In the genomic region with DNA sequence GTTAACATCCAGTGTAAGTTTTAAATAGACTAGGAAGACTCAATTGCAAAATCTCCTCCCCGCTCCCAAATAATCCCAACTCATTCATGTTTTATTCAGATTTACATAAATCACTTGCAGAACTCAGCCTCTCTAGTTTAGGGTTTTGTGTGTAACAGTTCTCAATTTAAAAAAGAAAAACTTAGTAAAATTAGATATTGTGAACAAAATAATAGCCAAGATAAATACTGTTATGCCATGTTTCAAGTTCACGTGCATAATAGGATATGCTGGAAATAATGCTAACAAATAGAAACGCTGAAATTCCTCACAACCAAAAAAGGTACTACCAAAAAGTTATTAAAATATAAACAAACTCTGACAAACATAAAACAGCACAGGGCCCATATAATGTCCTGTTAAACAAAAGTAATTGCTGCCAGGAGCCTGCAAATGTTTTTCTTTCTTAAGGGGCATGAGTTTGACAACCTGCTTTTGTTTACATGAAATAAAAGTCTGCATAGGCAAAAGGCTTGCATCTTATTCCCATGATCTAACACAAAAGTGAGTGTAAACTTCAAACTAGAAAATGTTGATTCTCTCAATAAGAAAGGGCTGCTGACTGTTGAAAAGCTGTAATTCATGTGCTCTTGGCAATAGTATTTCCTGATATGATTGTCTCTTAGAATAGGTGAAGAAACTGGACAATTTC, we compare ENCODE assay signal across 16 cellular contexts. TPM values are rescaled to one million over a fixed set of nuclear protein-coding genes. Genes with fewer than 3 reads are reported as not detected.
DNase-seq lines count a peak whose midpoint lies in the region; ATAC-seq and TF ChIP-seq lines count a peak whose summit lies in the region.
"Had no signal": no experiment of that assay in that cellular context is flagged by ENCODE, and none has a peak within 500 bp of the region (broad histone marks: within the 10 kb centered on the region; RNA-seq: fewer than 3 reads in every experiment).

No MANE protein-coding gene starts in this region.

- H2AFZ ChIP-seq in GM23338 = no peak overlapping the region
- H2AFZ ChIP-seq in neural cell (ENCODE audit: low read depth, low read length) = no peak overlapping the region

- ATAC-seq in GM23338 (no peak), HG03139 (IDR thresholded peaks at IDR 0.05; ENCODE audit: unreplicated experiment) (no peak), Right ventricle myocardium inferior (no peak), HG03457 (IDR thresholded peaks at IDR 0.05; ENCODE audit: unreplicated experiment) (no peak)
- ATAC-seq: A549, PC-3 had no signal

- no peak overlapping the region for H3K4me3 ChIP-seq in GM23338
- peak overlapping the region; percentile 98 for H3K4me3 ChIP-seq in neural cell (ENCODE audit: low read length)
- H3K4me3 ChIP-seq in subcutaneous abdominal adipose tissue (ENCODE audit: low read depth in 1 of 5, low read length in 5 of 5) = no peak overlapping the region
- H3K4me3 ChIP-seq: A549 had no signal

- H3K27ac Mint-ChIP-seq in GM23338 = no peak overlapping the region
- H3K27ac Mint-ChIP-seq in endothelial cell (ENCODE audit: unreplicated experiment) = no peak overlapping the region
- H3K27ac Mint-ChIP-seq: CD14-positive monocyte had no signal

- peaks cover 68% of the 10 kb centered on the region for H3K27me3 ChIP-seq in GM23338 (ENCODE audit: insufficient read depth)
- no peaks in the 10 kb centered on the region for H3K27me3 ChIP-seq in neural cell (ENCODE audit: insufficient read depth, low read depth, low read length)
- peaks cover 0 to 14% (median 0%) of the 10 kb centered on the region in 5 donors for H3K27me3 ChIP-seq in subcutaneous abdominal adipose tissue (ENCODE audit: control insufficient read depth in 5 of 5, insufficient read depth in 4 of 5, low read length in 5 of 5)

- H3K27me3 Mint-ChIP-seq in GM23338 (ENCODE audit: insufficient read depth, low read depth, poor library complexity) (peaks cover 33% of the 10 kb centered on the region), endothelial cell (ENCODE audit: unreplicated experiment) (peaks cover 2% of the 10 kb centered on the region)

- no peaks in the 10 kb centered on the region for H3K9me3 Mint-ChIP-seq in GM23338
- H3K9me3 Mint-ChIP-seq in endothelial cell (ENCODE audit: unreplicated experiment) = no peaks in the 10 kb centered on the region

- peaks cover 50% of the 10 kb centered on the region for H3K4me1 ChIP-seq in GM23338 (ENCODE audit: insufficient read depth)
- H3K4me1 ChIP-seq in subcutaneous abdominal adipose tissue (ENCODE audit: control insufficient read depth in 5 of 5, insufficient read depth in 5 of 5, low read length in 5 of 5) = peaks cover 4 to 56% (median 52%) of the 10 kb centered on the region in 5 donors

- intact Hi-C loops in Right ventricle myocardium inferior (cut with DNase I) = loop anchor here (5.0 to 10.0 kb wide), 2 partner anchors 57 to 411 kb away; a partner anchor contains a TSS

- H3K4me2 ChIP-seq in GM23338 = peak overlapping the region; percentile 91; the same call in 1 of the 2 replicates
- H3K4me2 ChIP-seq in neural cell (ENCODE audit: low read length) = peak overlapping the region; percentile 91
- H3K4me2 ChIP-seq: A549 had no signal

- no peak for TF ChIP-seq CTCF in GM23338 (conservative IDR thresholded peaks at IDR 0.05; ENCODE audit: low read depth in 2 of 2)
- no peak for TF ChIP-seq CTCF in endothelial cell (IDR thresholded peaks at IDR 0.05; ENCODE audit: unreplicated experiment)
- no peak for TF ChIP-seq CTCF in neural cell (IDR thresholded peaks at IDR 0.05; ENCODE audit: poor library complexity, severe bottlenecking)

- H3F3A ChIP-seq in GM23338 (replicated peaks; ENCODE audit: low read depth) = peaks cover 5% of the 10 kb centered on the region; the same call in 1 of the 2 replicates
- H3F3A ChIP-seq in neural cell (ENCODE audit: insufficient read depth, low read length, poor library complexity, severe bottlenecking) = no peaks in the 10 kb centered on the region

- TF ChIP-seq EP300 in neural cell (conservative IDR thresholded peaks at IDR 0.05; ENCODE audit: poor library complexity, severe bottlenecking) = no peak

- TF ChIP-seq RAD21 in neural cell (conservative IDR thresholded peaks at IDR 0.05) = no peak

- no peak overlapping the region for H3K27ac ChIP-seq in GM23338 (ENCODE audit: low read depth)
- H3K27ac ChIP-seq in neural cell (ENCODE audit: low read length) = peak overlapping the region; percentile 92
- H3K27ac ChIP-seq in subcutaneous abdominal adipose tissue (ENCODE audit: low read depth, low read length) = peak overlapping the region; percentile 85
- H3K27ac ChIP-seq: A549 had no signal

- H3K36me3 Mint-ChIP-seq in GM23338 (ENCODE audit: low read depth) (no peaks in the 10 kb centered on the region; the same call in 2 of the 3 replicates), endothelial cell (ENCODE audit: low read depth, unreplicated experiment) (no peaks in the 10 kb centered on the region)

- peaks cover 31% of the 10 kb centered on the region for H3K4me1 Mint-ChIP-seq in GM23338
- H3K4me1 Mint-ChIP-seq in endothelial cell (ENCODE audit: unreplicated experiment) = peaks cover 9% of the 10 kb centered on the region

- H3K9me3 ChIP-seq in neural cell (ENCODE audit: low read length) = no peaks in the 10 kb centered on the region
- no peaks in the 10 kb centered on the region for H3K9me3 ChIP-seq in subcutaneous abdominal adipose tissue (ENCODE audit: control insufficient read depth in 5 of 5, low read length in 5 of 5)
- H3K9me3 ChIP-seq: A549 had no signal

- H3K9me2 ChIP-seq in GM23338 (ENCODE audit: insufficient read depth) = no peaks in the 10 kb centered on the region
- no peaks in the 10 kb centered on the region for H3K9me2 ChIP-seq in neural cell (ENCODE audit: insufficient read depth, low read length)

- peak overlapping the region; percentile 38; the same call in 1 of the 3 replicates for H3K4me3 Mint-ChIP-seq in GM23338
- peak overlapping the region; percentile 10 for H3K4me3 Mint-ChIP-seq in endothelial cell (ENCODE audit: unreplicated experiment)

- H3K79me2 ChIP-seq in GM23338 (replicated peaks; ENCODE audit: insufficient read depth) = no peaks in the 10 kb centered on the region
- peaks cover 66% of the 10 kb centered on the region for H3K79me2 ChIP-seq in neural cell (replicated peaks; ENCODE audit: insufficient read depth, low read length)

- H4K20me1 ChIP-seq in GM23338 (replicated peaks; ENCODE audit: insufficient read depth) (no peaks in the 10 kb centered on the region), neural cell (ENCODE audit: insufficient read depth) (no peaks in the 10 kb centered on the region)

- peak overlapping the region; percentile 97 for H3K9ac ChIP-seq in neural cell (ENCODE audit: low read length)
- no peak overlapping the region for H3K9ac ChIP-seq in subcutaneous abdominal adipose tissue (ENCODE audit: low read length in 5 of 5)

- DNase-seq in GM23338 (ENCODE audit: low spot score) (no peak), endothelial cell (ENCODE audit: low spot score) (no peak), NCI-H345 treated with DMSO at 0.1 percent for 48 hours (lab: John Stamatoyannopoulos, UW; ENCODE audit: unreplicated experiment) (no peak), Right ventricle myocardium inferior (ENCODE audit: missing footprints) (no peak)
- DNase-seq: COR-L47, DMS153, EL, NCI-H1694, NCI-H446, PC-3 had no signal

- H3K36me3 ChIP-seq in GM23338 (ENCODE audit: insufficient read depth) = no peaks in the 10 kb centered on the region
- H3K36me3 ChIP-seq in neural cell (ENCODE audit: insufficient read depth, low read length) = peaks cover 5% of the 10 kb centered on the region
- peaks cover 0 to 3% (median 0%) of the 10 kb centered on the region in 5 donors for H3K36me3 ChIP-seq in subcutaneous abdominal adipose tissue (ENCODE audit: control insufficient read depth in 5 of 5, insufficient read depth in 5 of 5, low read length in 5 of 5)

TF ChIP-seq in neural cell, 6 proteins besides CTCF, POLR2A, EP300 and RAD21:
- no peak for TF ChIP-seq TAF1 (IDR thresholded peaks at IDR 0.05; ENCODE audit: low read depth)
- no peak for TF ChIP-seq POLR2AphosphoS5 (IDR thresholded peaks at IDR 0.05)
- TF ChIP-seq, protein P1, sequence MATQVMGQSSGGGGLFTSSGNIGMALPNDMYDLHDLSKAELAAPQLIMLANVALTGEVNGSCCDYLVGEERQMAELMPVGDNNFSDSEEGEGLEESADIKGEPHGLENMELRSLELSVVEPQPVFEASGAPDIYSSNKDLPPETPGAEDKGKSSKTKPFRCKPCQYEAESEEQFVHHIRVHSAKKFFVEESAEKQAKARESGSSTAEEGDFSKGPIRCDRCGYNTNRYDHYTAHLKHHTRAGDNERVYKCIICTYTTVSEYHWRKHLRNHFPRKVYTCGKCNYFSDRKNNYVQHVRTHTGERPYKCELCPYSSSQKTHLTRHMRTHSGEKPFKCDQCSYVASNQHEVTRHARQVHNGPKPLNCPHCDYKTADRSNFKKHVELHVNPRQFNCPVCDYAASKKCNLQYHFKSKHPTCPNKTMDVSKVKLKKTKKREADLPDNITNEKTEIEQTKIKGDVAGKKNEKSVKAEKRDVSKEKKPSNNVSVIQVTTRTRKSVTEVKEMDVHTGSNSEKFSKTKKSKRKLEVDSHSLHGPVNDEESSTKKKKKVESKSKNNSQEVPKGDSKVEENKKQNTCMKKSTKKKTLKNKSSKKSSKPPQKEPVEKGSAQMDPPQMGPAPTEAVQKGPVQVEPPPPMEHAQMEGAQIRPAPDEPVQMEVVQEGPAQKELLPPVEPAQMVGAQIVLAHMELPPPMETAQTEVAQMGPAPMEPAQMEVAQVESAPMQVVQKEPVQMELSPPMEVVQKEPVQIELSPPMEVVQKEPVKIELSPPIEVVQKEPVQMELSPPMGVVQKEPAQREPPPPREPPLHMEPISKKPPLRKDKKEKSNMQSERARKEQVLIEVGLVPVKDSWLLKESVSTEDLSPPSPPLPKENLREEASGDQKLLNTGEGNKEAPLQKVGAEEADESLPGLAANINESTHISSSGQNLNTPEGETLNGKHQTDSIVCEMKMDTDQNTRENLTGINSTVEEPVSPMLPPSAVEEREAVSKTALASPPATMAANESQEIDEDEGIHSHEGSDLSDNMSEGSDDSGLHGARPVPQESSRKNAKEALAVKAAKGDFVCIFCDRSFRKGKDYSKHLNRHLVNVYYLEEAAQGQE (IDR thresholded peaks at IDR 0.05; ENCODE audit: borderline replicate concordance) = no peak
- TF ChIP-seq MXI1 (conservative IDR thresholded peaks at IDR 0.05; ENCODE audit: poor library complexity, severe bottlenecking) = no peak
- TF ChIP-seq SMC3 (conservative IDR thresholded peaks at IDR 0.05; ENCODE audit: poor library complexity) = no peak
- no peak for TF ChIP-seq EZH2 (IDR thresholded peaks at IDR 0.05; ENCODE audit: borderline replicate concordance, insufficient read depth, low read length, poor library complexity, severe bottlenecking)

RNA-seq across cellular contexts. Expression of a gene that starts 2.9 kb away (rescaled TPM):
- 1.0 and 1.6 TPM in 2 replicates for total RNA-seq in GM23338 (2014; rRNA removed; shearing (Covaris generic))
- polyA plus RNA-seq in GM23338 (2016; fragmentation: Nextera tagmentation; extraction: Ambion mirVana) = 1.3 and 1.4 TPM in 2 replicates
- total RNA-seq in endothelial cell (ENCODE audit: unreplicated experiment) = 0.72 TPM
- 41.4 and 42.9 TPM in 2 replicates for polyA plus RNA-seq in neural cell
- 82.3 and 82.9 TPM in 2 replicates for polyA minus RNA-seq in neural cell
- 5.1 TPM for total RNA-seq in Right ventricle myocardium inferior
- polyA plus RNA-seq: CD14-positive monocyte had no signal
